In genomic region chr15:58070801-58071418, GRCh38 we compare ENCODE assay signal across 8 cellular contexts. TPM values are rescaled to one million over a fixed set of nuclear protein-coding genes. Genes with fewer than 3 reads are reported as not detected.
DNase-seq lines count a peak whose midpoint lies in the region; ATAC-seq and TF ChIP-seq lines count a peak whose summit lies in the region.

No MANE protein-coding gene starts in this region.

- peak; percentile 2 for TF ChIP-seq CTCF in GM12801 (IDR thresholded peaks at IDR 0.05; ENCODE audit: extremely low read depth, insufficient read length)
- peak; percentile 98 for TF ChIP-seq CTCF in glutamatergic neuron (IDR thresholded peaks at IDR 0.05; ENCODE audit: partially characterized antibody, unreplicated experiment)

- H3K27ac ChIP-seq in trophoblast cell (ENCODE audit: low read depth, low read length): no peak overlapping the region

- H2BK120ac ChIP-seq in trophoblast cell (ENCODE audit: insufficient read depth, low read length, poor library complexity): no peak overlapping the region

- no peaks in the 10 kb centered on the region for H3K79me1 ChIP-seq in trophoblast cell (ENCODE audit: low read length)

- H3K4me1 ChIP-seq in trophoblast cell (ENCODE audit: control insufficient read depth in 1 of 2, insufficient read depth in 2 of 2, low read length in 2 of 2): peaks cover 0 to 2% of the 10 kb centered on the region in 2 experiments

- H3K4me2 ChIP-seq in trophoblast cell (ENCODE audit: low read length): no peak overlapping the region

- H4K8ac ChIP-seq in trophoblast cell (ENCODE audit: low read depth, low read length): no peak overlapping the region

- DNase-seq in ACHN (peak; percentile 41), NCI-H446 (lab: John Stamatoyannopoulos, UW) (peak; percentile 50 to 59), glutamatergic neuron (peak; percentile 79), trophoblast cell (peak; percentile 27 to 80)
- DNase-seq in activated T-cell treated with anti-CD3 and anti-CD28 coated beads, Interleukin-2, amount 50 U/mL, for 24 hours: peak; percentile 46

- no peak overlapping the region for H3K23ac ChIP-seq in trophoblast cell (ENCODE audit: low read length)

- no peak overlapping the region for H2AFZ ChIP-seq in trophoblast cell (ENCODE audit: insufficient read depth, low read length, poor library complexity)

- no peak overlapping the region for H3K18ac ChIP-seq in trophoblast cell (ENCODE audit: low read length)

- no peaks in the 10 kb centered on the region for H3K9me3 ChIP-seq in trophoblast cell (ENCODE audit: insufficient read depth, low read depth, low read length)

- peaks cover 65% of the 10 kb centered on the region for H3K27me3 Mint-ChIP-seq in activated T-cell treated with anti-CD3 and anti-CD28 coated beads, Interleukin-2, amount 50 U/mL, for 24 hours
- H3K27me3 Mint-ChIP-seq in glutamatergic neuron (ENCODE audit: unreplicated experiment): peaks cover 8% of the 10 kb centered on the region

- H4K12ac ChIP-seq in trophoblast cell (ENCODE audit: low read depth, low read length): no peak overlapping the region

- H3K4me3 Mint-ChIP-seq in activated T-cell treated with anti-CD3 and anti-CD28 coated beads, Interleukin-2, amount 50 U/mL, for 24 hours: no peak overlapping the region
- H3K4me3 Mint-ChIP-seq in glutamatergic neuron (ENCODE audit: unreplicated experiment): no peak overlapping the region

- no peak overlapping the region for H3K4me3 ChIP-seq in trophoblast cell (ENCODE audit: low read depth, low read length)

- H4K91ac ChIP-seq in trophoblast cell (ENCODE audit: low read depth, low read length): no peak overlapping the region

- peaks cover under 1% of the 10 kb centered on the region for H3K27me3 ChIP-seq in trophoblast cell (ENCODE audit: insufficient read depth, low read length)

- H2AK5ac ChIP-seq in trophoblast cell (ENCODE audit: low read length): no peak overlapping the region

- H3K9ac ChIP-seq in trophoblast cell (ENCODE audit: low read length): no peak overlapping the region

- in situ Hi-C loops in ACHN (cut with HindIII; ENCODE audit: low pct_ligation_motif_present, low pct_unique_long_range_greater_than_20kb, low sequenced_read_pairs): no loop called here

- H3K4ac ChIP-seq in trophoblast cell (ENCODE audit: low read depth, low read length): no peak overlapping the region

- no CpG with 5 or more reads among the region's 7 CpGs for WGBS in trophoblast cell (ENCODE audit: extremely low coverage, insufficient coverage, insufficient read length)

- H3K27ac Mint-ChIP-seq in activated T-cell treated with anti-CD3 and anti-CD28 coated beads, Interleukin-2, amount 50 U/mL, for 24 hours: no peak overlapping the region
- H3K27ac Mint-ChIP-seq in glutamatergic neuron (ENCODE audit: unreplicated experiment): no peak overlapping the region

- H3K4me1 Mint-ChIP-seq in activated T-cell treated with anti-CD3 and anti-CD28 coated beads, Interleukin-2, amount 50 U/mL, for 24 hours (ENCODE audit: low read depth): peaks cover 3% of the 10 kb centered on the region
- peaks cover 2% of the 10 kb centered on the region for H3K4me1 Mint-ChIP-seq in glutamatergic neuron (ENCODE audit: low read depth, unreplicated experiment)

- no peak overlapping the region for H2BK5ac ChIP-seq in trophoblast cell (ENCODE audit: low read depth, low read length, poor library complexity)

- no peak for ATAC-seq in GM19395 (IDR thresholded peaks at IDR 0.05; ENCODE audit: unreplicated experiment)
- no peak for ATAC-seq in GM21447 (IDR thresholded peaks at IDR 0.05; ENCODE audit: unreplicated experiment)

- H3K36me3 Mint-ChIP-seq in activated T-cell treated with anti-CD3 and anti-CD28 coated beads, Interleukin-2, amount 50 U/mL, for 24 hours (ENCODE audit: low read depth): no peaks in the 10 kb centered on the region
- H3K36me3 Mint-ChIP-seq in glutamatergic neuron (ENCODE audit: unreplicated experiment): no peaks in the 10 kb centered on the region

- no peak overlapping the region for H3K14ac ChIP-seq in trophoblast cell (ENCODE audit: low read length)

- no peaks in the 10 kb centered on the region for H3K9me3 Mint-ChIP-seq in activated T-cell treated with anti-CD3 and anti-CD28 coated beads, Interleukin-2, amount 50 U/mL, for 24 hours
- H3K9me3 Mint-ChIP-seq in glutamatergic neuron (ENCODE audit: unreplicated experiment): no peaks in the 10 kb centered on the region

- H3K79me2 ChIP-seq in trophoblast cell (ENCODE audit: control insufficient read depth, insufficient read depth, low read length, poor library complexity): no peaks in the 10 kb centered on the region

- no peak overlapping the region for H2BK12ac ChIP-seq in trophoblast cell (ENCODE audit: low read length)

- H3K36me3 ChIP-seq in trophoblast cell (ENCODE audit: control insufficient read depth in 1 of 2, insufficient read depth in 2 of 2, low read length in 2 of 2): no peaks in the 10 kb centered on the region

RNA-seq across cellular contexts. Expression of gene ALDH1A2, which starts 5.4 kb away (rescaled TPM):
- total RNA-seq in glutamatergic neuron (ENCODE audit: unreplicated experiment): not detected
- 1.4 TPM in 2 replicates for polyA plus RNA-seq in trophoblast cell (2013)
